Comparison of ENCODE assay signal across 12 cellular contexts in the genomic region with DNA sequence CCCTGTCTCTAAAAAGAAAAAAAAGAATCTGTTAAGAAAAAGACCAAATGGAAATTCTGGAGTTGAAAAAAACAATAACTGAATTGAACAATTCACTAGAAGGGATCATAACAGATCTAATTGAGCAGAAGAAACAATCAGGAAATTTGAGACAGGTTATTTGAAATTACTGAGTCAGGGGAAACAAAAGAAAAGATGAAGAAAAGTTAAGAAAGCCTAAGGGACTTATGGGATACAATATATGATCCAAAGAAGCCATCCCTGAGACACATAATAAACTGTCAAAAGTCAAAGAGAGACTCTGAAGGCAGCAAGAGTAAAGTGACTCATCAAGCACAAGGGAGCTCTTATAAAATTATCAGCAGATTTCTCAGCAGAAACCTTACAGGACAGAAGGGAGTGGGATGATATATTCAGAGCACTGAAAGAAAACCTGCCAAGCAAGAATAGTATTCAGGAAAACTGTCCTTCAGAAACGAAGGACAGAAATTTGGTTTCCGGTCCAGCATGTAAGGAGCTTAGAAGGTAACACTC. TPM values are rescaled to one million over a fixed set of nuclear protein-coding genes. Genes with fewer than 3 reads are reported as not detected.
DNase-seq lines count a peak whose midpoint lies in the region; ATAC-seq, FAIRE-seq and TF ChIP-seq lines count a peak whose summit lies in the region.
"Had no signal": no experiment of that assay in that cellular context is flagged by ENCODE, and none has a peak within 500 bp of the region (broad histone marks: within the 10 kb centered on the region; RNA-seq: fewer than 3 reads in every experiment).

No MANE protein-coding gene starts in this region.

- H3K79me2 ChIP-seq in HCT116 (ENCODE audit: insufficient read depth, low read length) (no peaks in the 10 kb centered on the region), K562 (ENCODE audit: control insufficient read depth, insufficient read depth, low read length) (no peaks in the 10 kb centered on the region), keratinocyte (ENCODE audit: control insufficient read depth, insufficient read depth, low read length) (no peaks in the 10 kb centered on the region)

- TF ChIP-seq CTCF in HCT116 (IDR thresholded peaks at IDR 0.05 in 2 of 3, conservative IDR thresholded peaks at IDR 0.05 in 1 of 3; ENCODE audit: borderline replicate concordance in 1 of 3, insufficient read depth in 1 of 3, low read depth in 2 of 3, low read length in 2 of 3) (no peak), K562 (IDR thresholded peaks at IDR 0.05 in 2 of 3, conservative IDR thresholded peaks at IDR 0.05 in 1 of 3; ENCODE audit: insufficient read depth in 2 of 3, low read depth in 1 of 3, low read length in 3 of 3) (no peak), keratinocyte (optimal IDR thresholded peaks at IDR 0.05 in 1 of 3, IDR thresholded peaks at IDR 0.05 in 1 of 3, conservative IDR thresholded peaks at IDR 0.05 in 1 of 3; ENCODE audit: extremely low read depth in 1 of 3, insufficient read depth in 2 of 3, low read length in 3 of 3) (no peak), Caco-2 (IDR thresholded peaks at IDR 0.05; ENCODE audit: insufficient read depth in 1 of 2, low read depth in 1 of 2, low read length in 1 of 2, severe bottlenecking in 1 of 2, unreplicated experiment in 1 of 2) (no peak)

- H3K27ac ChIP-seq in HCT116 (ENCODE audit: low read depth, low read length): no peak overlapping the region
- H3K27ac ChIP-seq in K562 (ENCODE audit: extremely low read depth, low read depth, low read length): no peak overlapping the region
- H3K27ac ChIP-seq in keratinocyte (ENCODE audit: control insufficient read depth, insufficient read depth, low read length): no peak overlapping the region

- H3K27me3 ChIP-seq in HCT116 (ENCODE audit: insufficient read depth, low read length) (no peaks in the 10 kb centered on the region), K562 (ENCODE audit: control insufficient read depth in 2 of 2, insufficient read depth in 2 of 2, low read length in 2 of 2) (no peaks in the 10 kb centered on the region), keratinocyte (ENCODE audit: control insufficient read depth, extremely low read depth, insufficient read depth, low read length) (no peaks in the 10 kb centered on the region), Caco-2 (replicated peaks; ENCODE audit: control insufficient read depth, insufficient read depth, low read length) (no peaks in the 10 kb centered on the region)

- no peak for TF ChIP-seq POLR2A in HCT116 (IDR thresholded peaks at IDR 0.05; ENCODE audit: borderline replicate concordance, extremely low read depth, insufficient read depth, insufficient read length)
- TF ChIP-seq POLR2A in K562 (conservative IDR thresholded peaks at IDR 0.05): no peak

- CTCF ChIA-PET in HCT116 (lab: Charles Lee): interaction anchor here (0.6 to 8.7 kb wide), 5 partner anchors 135 to 313 kb away, joined by 3 to 267 read pairs (median 11); no protein-coding TSS in a partner anchor
- CTCF ChIA-PET in K562 (lab: Yijun Ruan, JAX; ENCODE audit: low intra/inter-chr PET ratio): interaction anchor here (0.6 to 3.4 kb wide), 4 partner anchors 136 to 313 kb away, joined by 3 to 35 read pairs (median 4); no protein-coding TSS in a partner anchor
- CTCF ChIA-PET in Caco-2 (lab: Charles Lee): interaction anchor here (1.2 to 4.8 kb wide), 4 partner anchors 9 to 500 kb away, joined by 8 to 137 read pairs (median 8); partner anchors contain the start of gene ZNF691

- no peak overlapping the region for H3K4me3 ChIP-seq in HCT116 (replicated peaks in 1 of 2; ENCODE audit: low read depth in 1 of 2, low read length in 2 of 2)
- no peak overlapping the region for H3K4me3 ChIP-seq in K562
- no peak overlapping the region for H3K4me3 ChIP-seq in keratinocyte (ENCODE audit: control insufficient read depth in 2 of 3, extremely low read depth in 1 of 3, insufficient read depth in 2 of 3, low read depth in 1 of 3, low read length in 3 of 3)
- H3K4me3 ChIP-seq in Caco-2 (ENCODE audit: low read depth, low read length): no peak overlapping the region
- H3K4me3 ChIP-seq: HAP-1 had no signal

- H3K9me3 Mint-ChIP-seq in Caco-2 (ENCODE audit: unreplicated experiment): peaks cover 15% of the 10 kb centered on the region
- H3K9me3 Mint-ChIP-seq: CD4-positive, alpha-beta T cell had no signal

- 11% methylated on average over 2 of the region's 2 CpGs for WGBS in K562 (ENCODE audit: insufficient coverage, low coverage, missing lambda C conversion rate)

- H3K4me2 ChIP-seq in HCT116 (ENCODE audit: low read length) (no peak overlapping the region), K562 (ENCODE audit: insufficient read depth, low read length) (no peak overlapping the region), keratinocyte (ENCODE audit: control insufficient read depth, extremely low read depth, insufficient read depth, low read depth, low read length) (no peak overlapping the region)

- intact Hi-C loops in HCT116 (cut with micrococcal nuclease): loop anchor here (10.0 kb wide), 3 partner anchors 291 to 501 kb away; no protein-coding TSS in a partner anchor
- intact Hi-C loops in K562 (cut with micrococcal nuclease): loop anchor here (5.0 kb wide), 1 partner anchor 313 kb away; no protein-coding TSS in a partner anchor
- intact Hi-C loops in Caco-2 (cut with micrococcal nuclease; ENCODE audit: unreplicated experiment): no loop called here

- TF ChIP-seq EP300 in K562 (IDR thresholded peaks at IDR 0.05; ENCODE audit: low read length): no peak

- H3K9me2 ChIP-seq in HCT116 (ENCODE audit: insufficient read depth): no peaks in the 10 kb centered on the region

- H3K9me3 ChIP-seq in HCT116 (ENCODE audit: control insufficient read depth in 1 of 2, insufficient read depth in 1 of 2, low read depth in 1 of 2, low read length in 2 of 2) (no peaks in the 10 kb centered on the region; a peak in 1 of 4 replicates), K562 (replicated peaks; ENCODE audit: control insufficient read depth, insufficient read depth, low read depth, low read length) (peaks cover 22% of the 10 kb centered on the region), keratinocyte (ENCODE audit: control insufficient read depth, low read depth, low read length) (no peaks in the 10 kb centered on the region), Caco-2 (peaks cover 24% of the 10 kb centered on the region)

- H3K4me1 ChIP-seq in HCT116 (ENCODE audit: control insufficient read depth in 1 of 2, insufficient read depth in 2 of 2, low read length in 2 of 2): peaks cover 0 to 3% of the 10 kb centered on the region in 2 experiments; a peak in 1 of 4 replicates
- H3K4me1 ChIP-seq in K562 (replicated peaks in 1 of 2; ENCODE audit: control insufficient read depth in 2 of 2, insufficient read depth in 2 of 2, low read length in 2 of 2): peaks cover 0 to 7% of the 10 kb centered on the region in 2 experiments; a peak in 1 of 5 replicates
- H3K4me1 ChIP-seq in keratinocyte (ENCODE audit: control insufficient read depth, extremely low read depth, insufficient read depth, low read length): peaks cover 3% of the 10 kb centered on the region
- no peaks in the 10 kb centered on the region for H3K4me1 ChIP-seq in Caco-2
- H3K4me1 ChIP-seq: HAP-1 had no signal

- FAIRE-seq in GM19239 (lab: Jason Lieb, UNC) (peak; percentile 58), K562 (lab: Jason Lieb, UNC) (peak; percentile 37), keratinocyte (lab: Jason Lieb, UNC) (peak; percentile 5)
- FAIRE-seq: D721Med had no signal

- H3K9me1 ChIP-seq in K562 (ENCODE audit: control insufficient read depth, insufficient read depth, low read length) (no peaks in the 10 kb centered on the region), keratinocyte (ENCODE audit: control insufficient read depth, extremely low read depth, insufficient read depth, low read length) (no peaks in the 10 kb centered on the region)

- peaks cover 46% of the 10 kb centered on the region for H3K36me3 Mint-ChIP-seq in Caco-2 (ENCODE audit: insufficient read depth, unreplicated experiment)

- H4K20me1 ChIP-seq in HCT116 (ENCODE audit: insufficient read depth) (no peaks in the 10 kb centered on the region), K562 (replicated peaks; ENCODE audit: control insufficient read depth, insufficient read depth, low read length) (no peaks in the 10 kb centered on the region), keratinocyte (ENCODE audit: control insufficient read depth, extremely low read depth, insufficient read depth, low read length) (no peaks in the 10 kb centered on the region)

- H3K36me3 ChIP-seq in HCT116 (ENCODE audit: control insufficient read depth in 1 of 2, insufficient read depth in 2 of 2, low read length in 2 of 2) (no peaks in the 10 kb centered on the region), K562 (ENCODE audit: control insufficient read depth, insufficient read depth, low read length) (no peaks in the 10 kb centered on the region), keratinocyte (ENCODE audit: control insufficient read depth in 2 of 2, extremely low read depth in 1 of 2, insufficient read depth in 2 of 2, low read length in 2 of 2) (no peaks in the 10 kb centered on the region), Caco-2 (ENCODE audit: control insufficient read depth, insufficient read depth, low read length) (no peaks in the 10 kb centered on the region)
- H3K36me3 ChIP-seq: HAP-1 had no signal

- dilution Hi-C loops in keratinocyte (cut with MboI; ENCODE audit: extremely low pct_ligation_motif_present, low sequenced_read_pairs): no loop called here

- H3K9ac ChIP-seq in HCT116 (ENCODE audit: low read length) (no peak overlapping the region), K562 (ENCODE audit: insufficient read depth in 1 of 2, low read depth in 2 of 2, low read length in 2 of 2) (no peak overlapping the region), keratinocyte (ENCODE audit: control insufficient read depth, extremely low read depth, insufficient read depth, low read length) (no peak overlapping the region)

- RAD21 ChIA-PET in HCT116 (lab: Charles Lee; ENCODE audit: low non-redundant PET in 1 of 2, low total read pairs in 2 of 2, uncharacterized antibody in 2 of 2, unreplicated experiment in 2 of 2): interaction anchor here (0.7 to 3.4 kb wide), 7 partner anchors 9 to 1021 kb away, joined by 3 to 86 read pairs (median 3); partner anchors contain the start of genes CFAP57 (in 1 of the 2) and EBNA1BP2 (in 1 of the 2)

- in situ Hi-C loops in K562 (cut with MboI): no loop called here

- H3K27ac Mint-ChIP-seq in Caco-2 (ENCODE audit: unreplicated experiment): no peak overlapping the region
- H3K27ac Mint-ChIP-seq: CD4-positive, alpha-beta T cell; IgD-negative memory B cell had no signal

- DNase-seq in GM19239 (ENCODE audit: insufficient read length, low spot score) (no peak), HCT116 (ENCODE audit: low read depth, low spot score) (no peak), K562 (ENCODE audit: extremely low read depth in 1 of 4, low spot score in 3 of 4) (no peak), keratinocyte (ENCODE audit: low read depth, low spot score) (no peak), NCI-H1694 treated with DMSO at 0.1 percent for 48 hours (lab: John Stamatoyannopoulos, UW) (no peak), HPDE6-E6E7 (ENCODE audit: extremely low spot score) (no peak), Caco-2 (no peak)

- H3K4me1 Mint-ChIP-seq in Caco-2 (ENCODE audit: low read depth, unreplicated experiment): no peaks in the 10 kb centered on the region

- TF ChIP-seq RAD21 in HCT116 (IDR thresholded peaks at IDR 0.05; ENCODE audit: low read depth) (no peak), K562 (CRISPR knock-in tag; conservative IDR thresholded peaks at IDR 0.05 in 1 of 2, IDR thresholded peaks at IDR 0.05 in 1 of 2) (0 out of 4 replicates have a peak, but pooled peaks of 1 of the 2 experiments have one; percentile 4)

- ATAC-seq in HCT116: no peak
- ATAC-seq in K562: no peak

- no peak overlapping the region for H3K4me3 Mint-ChIP-seq in Caco-2 (ENCODE audit: unreplicated experiment)
- H3K4me3 Mint-ChIP-seq: B cell; CD4-positive, alpha-beta T cell had no signal

- H2AFZ ChIP-seq in HCT116 (ENCODE audit: low read depth, low read length, poor library complexity, severe bottlenecking): peak overlapping the region; percentile 41
- no peak overlapping the region for H2AFZ ChIP-seq in K562 (ENCODE audit: low read depth, low read length)
- H2AFZ ChIP-seq in keratinocyte (ENCODE audit: control insufficient read depth, low read length): no peak overlapping the region

- H3K27me3 Mint-ChIP-seq in Caco-2 (ENCODE audit: insufficient read depth, unreplicated experiment): no peaks in the 10 kb centered on the region
- H3K27me3 Mint-ChIP-seq: B cell, IgD-negative memory B cell had no signal

- POLR2A ChIA-PET in HCT116 (lab: Charles Lee) (interaction anchor here (1.7 kb wide), 1 partner anchor 159 kb away, joined by 6 read pairs; no protein-coding TSS in a partner anchor), K562 (lab: Yijun Ruan, JAX) (interaction anchor here (0.7 to 1.7 kb wide), 2 partner anchors 10 to 206 kb away, joined by 3 to 6 read pairs; no protein-coding TSS in a partner anchor), Caco-2 (lab: Charles Lee) (no interaction called here)

- BruUV-seq in HCT116 (replicated peaks; lab: Mats Ljungman, UMichigan) (no TSS peak), K562 (replicated peaks; lab: Mats Ljungman, UMichigan) (no TSS peak), Caco-2 (replicated peaks; lab: Mats Ljungman, UMichigan) (no TSS peak)

RNA-seq across cellular contexts. Expression of gene SLC2A1, which starts 44.5 kb away (rescaled TPM):
- total RNA-seq in HCT116 (2021; ENCODE audit: unreplicated experiment): 248 TPM
- 419 and 518 TPM in 2 replicates for polyA plus RNA-seq in HCT116 (2012)
- total RNA-seq in K562 (2011; cell fraction: chromatin; rRNA removed; ENCODE audit: low replicate concordance): 278 and 566 TPM in 2 replicates
- total RNA-seq in K562 (2011; cell fraction: nucleolus; rRNA removed): 420 and 508 TPM in 2 replicates
- total RNA-seq in K562 (2011; cell fraction: nucleoplasm; rRNA removed): 435 and 495 TPM in 2 replicates
- total RNA-seq in K562 (2014; rRNA removed): 93.1 and 145 TPM in 2 replicates
- total RNA-seq in K562 (2014; rRNA removed; fragmentation: Illumina TruSeq; extraction: Trizol): 39.4 and 42.8 TPM in 2 replicates
- total RNA-seq in K562 (2015; rRNA removed; fragmentation: Illumina TruSeq; extraction: Trizol): 34.9 and 37.4 TPM in 2 replicates
- 141 and 153 TPM in 2 replicates for total RNA-seq in K562 (2021)
- polyA plus RNA-seq in K562 (2011; rRNA removed): 53.4 and 142 TPM in 2 replicates
- 95.7 and 144 TPM in 2 replicates for polyA plus RNA-seq in K562 (2011; cell fraction: cytosol; rRNA removed)
- polyA plus RNA-seq in K562 (2011; cell fraction: nucleus; rRNA removed): 174 and 230 TPM in 2 replicates
- polyA plus RNA-seq in K562 (2012): 54.8 and 81.2 TPM in 2 replicates
- 73.4 and 73.6 TPM in 2 replicates for polyA plus RNA-seq in K562 (2014; fragmentation: Illumina TruSeq; extraction: Trizol)
- polyA plus RNA-seq in K562 (2014; fragmentation: Nextera tagmentation; extraction: Ambion mirVana): 10 to 100 TPM; 12.6 to 22.9 TPM
- polyA plus RNA-seq in K562 (2014; rRNA removed): 48.0 and 52.8 TPM in 2 replicates
- 56.6 and 73.8 TPM in 2 replicates for polyA minus RNA-seq in K562 (2011; rRNA and poly(A)+ RNA removed)
- polyA minus RNA-seq in K562 (2011; cell fraction: cytosol; rRNA and poly(A)+ RNA removed): 98.1 and 111 TPM in 2 replicates
- 86.4 and 99.1 TPM in 2 replicates for polyA minus RNA-seq in K562 (2011; cell fraction: nucleus; rRNA and poly(A)+ RNA removed)
- 580 to 1,115 TPM (median 689 TPM) in 3 replicates for polyA plus RNA-seq in keratinocyte
- 202 TPM for polyA plus RNA-seq in keratinocyte (2011; ENCODE audit: low read depth)
- polyA plus RNA-seq in keratinocyte (2011; cell fraction: cytosol; rRNA removed): 275 and 321 TPM in 2 replicates
- 1,814 and 2,318 TPM in 2 replicates for polyA plus RNA-seq in keratinocyte (2011; cell fraction: nucleus; rRNA removed)
- 844 and 1,046 TPM in 2 replicates for polyA plus RNA-seq in keratinocyte (2012; ENCODE audit: low replicate concordance)
- 817 to 1,377 TPM (median 1,072 TPM) in 3 replicates for polyA minus RNA-seq in keratinocyte
- polyA minus RNA-seq in keratinocyte (2011; cell fraction: cytosol; rRNA and poly(A)+ RNA removed): 724 TPM
- 1,644 and 2,001 TPM in 2 replicates for polyA minus RNA-seq in keratinocyte (2011; cell fraction: nucleus; rRNA and poly(A)+ RNA removed)
- total RNA-seq in Caco-2 (2022): 422 and 437 TPM in 2 replicates
